19 cellular contexts compared by ENCODE assay signal in the genomic region with DNA sequence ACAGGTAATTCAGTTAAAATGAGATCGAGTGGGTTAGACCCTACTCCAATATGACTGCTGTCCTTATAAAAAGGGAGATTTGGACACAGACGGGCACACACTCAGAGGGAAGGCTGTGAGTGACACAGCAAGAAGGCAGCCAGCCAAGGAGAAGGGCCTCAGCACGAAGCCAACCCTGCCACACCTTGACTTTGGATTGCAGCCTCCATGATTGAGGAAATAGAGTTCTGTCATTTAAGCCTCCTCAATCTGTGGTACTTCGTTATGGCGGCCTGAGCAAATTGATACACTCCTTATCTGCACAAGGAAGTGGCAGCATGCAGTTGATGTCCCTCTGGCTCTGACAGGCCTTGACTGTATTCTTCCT. TPM values are rescaled to one million over a fixed set of nuclear protein-coding genes. Genes with fewer than 3 reads are reported as not detected.
A peak's percentile ranks its signal among the peaks of the same experiment; 100 is the strongest.
DNase-seq lines count a peak whose midpoint lies in the region; ATAC-seq and TF ChIP-seq lines count a peak whose summit lies in the region.
"Had no signal": no experiment of that assay in that cellular context is flagged by ENCODE, and none has a peak within 500 bp of the region (broad histone marks: within the 10 kb centered on the region; RNA-seq: fewer than 3 reads in every experiment).

No MANE protein-coding gene starts in this region.

- no peak overlapping the region for H3K4me3 Mint-ChIP-seq in activated T-cell treated with anti-CD3 and anti-CD28 coated beads, Interleukin-2, amount 50 U/mL, for 4 hours
- H3K4me3 Mint-ChIP-seq: CD4-positive, alpha-beta T cell; IgD-negative memory B cell had no signal

- no peaks in the 10 kb centered on the region for H3K9me3 Mint-ChIP-seq in activated T-cell treated with anti-CD3 and anti-CD28 coated beads, Interleukin-2, amount 50 U/mL, for 4 hours
- H3K9me3 Mint-ChIP-seq: CD4-positive, alpha-beta T cell had no signal

- H3K36me3 Mint-ChIP-seq in activated T-cell treated with anti-CD3 and anti-CD28 coated beads, Interleukin-2, amount 50 U/mL, for 4 hours (ENCODE audit: insufficient read depth) = peaks cover 3% of the 10 kb centered on the region

- intact Hi-C loops in cardiac septum (cut with DNase I) (no loop called here), colonic mucosa (cut with DNase I) (no loop called here)

- peaks cover 0 to 8% of the 10 kb centered on the region in 2 donors for H3K9me3 ChIP-seq in right atrium auricular region
- no peaks in the 10 kb centered on the region for H3K9me3 ChIP-seq in colonic mucosa
- H3K9me3 ChIP-seq in neutrophil = no peaks in the 10 kb centered on the region

- H3K9ac ChIP-seq in colonic mucosa (ENCODE audit: low read depth in 2 of 2, low read length in 2 of 2) = no peak overlapping the region

- ATAC-seq in activated T-cell treated with anti-CD3 and anti-CD28 coated beads, Interleukin-2, amount 50 U/mL, for 4 hours = no peak
- ATAC-seq: HCT116, Panc1 had no signal

- H3K4me3 ChIP-seq in right atrium auricular region = no peak overlapping the region
- H3K4me3 ChIP-seq in colonic mucosa = no peak overlapping the region
- peak overlapping the region in 1 of 2 experiments; percentile 12 for H3K4me3 ChIP-seq in neutrophil (ENCODE audit: low read depth in 1 of 2, low read length in 1 of 2)

- H3K27me3 ChIP-seq in right atrium auricular region (no peaks in the 10 kb centered on the region), colonic mucosa (no peaks in the 10 kb centered on the region), neutrophil (no peaks in the 10 kb centered on the region)

- no peaks in the 10 kb centered on the region for H3K27me3 Mint-ChIP-seq in activated T-cell treated with anti-CD3 and anti-CD28 coated beads, Interleukin-2, amount 50 U/mL, for 4 hours (ENCODE audit: low read depth)
- H3K27me3 Mint-ChIP-seq: CD4-positive, alpha-beta T cell had no signal

- no peaks in the 10 kb centered on the region for H3K36me3 ChIP-seq in right atrium auricular region
- H3K36me3 ChIP-seq in colonic mucosa = no peaks in the 10 kb centered on the region
- H3K36me3 ChIP-seq in neutrophil = no peaks in the 10 kb centered on the region

- DNase-seq in right atrium auricular region (ENCODE audit: low spot score) (peak; percentile 30), cardiac septum (ENCODE audit: low spot score) (no peak), colonic mucosa (peak; percentile 79), GM10266 (ENCODE audit: extremely low spot score) (no peak), NOMO-1 (lab: John Stamatoyannopoulos, UW; ENCODE audit: unreplicated experiment in 2 of 2) (no peak)
- no peak for DNase-seq in activated T-cell treated with anti-CD3 and anti-CD28 coated beads, Interleukin-2, amount 50 U/mL, for 4 hours
- no peak for DNase-seq in central memory CD4-positive, alpha-beta T cell
- DNase-seq: Calu3; CD4-positive, alpha-beta T cell; NCI-H1436; NCI-H2081 treated with DMSO at 0.1 percent for 48 hours; NCI-H345; NCI-H69; Right ventricle myocardium superior had no signal

- H3K4me1 Mint-ChIP-seq in activated T-cell treated with anti-CD3 and anti-CD28 coated beads, Interleukin-2, amount 50 U/mL, for 4 hours (ENCODE audit: low read depth) = peaks cover 3% of the 10 kb centered on the region

- TF ChIP-seq CTCF in right atrium auricular region (IDR thresholded peaks at IDR 0.05) = no peak
- TF ChIP-seq CTCF in colonic mucosa (IDR thresholded peaks at IDR 0.05) = no peak
- no peak for TF ChIP-seq CTCF in neutrophil (IDR thresholded peaks at IDR 0.05)
- TF ChIP-seq CTCF in GM10266 (IDR thresholded peaks at IDR 0.05; ENCODE audit: control insufficient read depth, insufficient read depth, low read depth, missing control alignments) = no peak

- H3K4me1 ChIP-seq in right atrium auricular region = no peaks in the 10 kb centered on the region
- H3K4me1 ChIP-seq in colonic mucosa = no peaks in the 10 kb centered on the region
- H3K4me1 ChIP-seq in neutrophil (ENCODE audit: control insufficient read depth in 1 of 2, insufficient read depth in 1 of 2, low read depth in 1 of 2, low read length in 1 of 2) = peaks cover 43 to 44% of the 10 kb centered on the region in 2 experiments

- H3K27ac ChIP-seq in right atrium auricular region (no peak overlapping the region), colonic mucosa (peak overlapping the region; percentile 15), neutrophil (peak overlapping the region; percentile 81)

RNA-seq across cellular contexts. Expression of gene SH2D4B, which starts 43.8 kb away (rescaled TPM):
- total RNA-seq in right atrium auricular region (under 1 TPM in 1 of 2 donors, not detected in 1; 0.12 TPM), cardiac septum (not detected), colonic mucosa (not detected)
- under 1 TPM; 0.13 to 0.22 (median 0.20) TPM for total RNA-seq in activated T-cell treated with anti-CD3 and anti-CD28 coated beads, Interleukin-2, amount 50 U/mL, for 4 hours
- total RNA-seq: Calu3, LHCN-M2, Right ventricle myocardium superior had no signal

Comparison
In these comparisons a context has a peak if more than half of its experiments do, and no peak if none do; other contexts are left out.
1. DNase-seq: peak in right atrium auricular region (single experiment) and colonic mucosa (single experiment); none in cardiac septum (single experiment), activated T-cell treated with anti-CD3 and anti-CD28 coated beads, Interleukin-2, amount 50 U/mL, for 4 hours (single experiment), central memory CD4-positive, alpha-beta T cell (single experiment), GM10266 (single experiment) and NOMO-1 (0 of 2).
2. H3K27ac ChIP-seq: peak in colonic mucosa (single experiment) and neutrophil (single experiment); none in right atrium auricular region (0 of 2).